Comparison of ENCODE assay signal across 1 cellular context in the genomic region with DNA sequence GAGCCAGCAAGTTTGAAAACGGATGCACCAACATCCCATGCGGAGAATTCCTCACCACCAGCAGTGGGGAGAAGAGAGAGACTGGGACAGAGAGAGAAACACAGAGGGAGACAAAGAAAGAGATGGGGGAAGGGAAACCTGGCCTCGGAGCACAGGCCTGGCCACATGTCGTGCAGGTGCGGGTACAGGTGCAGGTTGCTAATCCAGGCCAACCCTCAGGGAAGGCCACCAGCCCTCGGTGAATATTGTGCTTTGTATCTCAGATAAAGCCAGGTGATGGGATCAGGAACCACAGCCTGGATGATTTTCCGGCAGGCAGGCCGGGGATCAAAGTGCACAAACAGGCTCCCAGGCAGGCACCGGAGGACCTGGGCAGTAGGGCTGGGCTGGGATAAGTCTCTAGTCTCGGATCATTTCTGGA.
TF ChIP-seq lines count a peak whose summit lies in the region.

No MANE protein-coding gene starts in this region.

TF ChIP-seq in K562, 482 proteins besides CTCF, POLR2A, EP300 and RAD21:
- TF ChIP-seq, protein P1, sequence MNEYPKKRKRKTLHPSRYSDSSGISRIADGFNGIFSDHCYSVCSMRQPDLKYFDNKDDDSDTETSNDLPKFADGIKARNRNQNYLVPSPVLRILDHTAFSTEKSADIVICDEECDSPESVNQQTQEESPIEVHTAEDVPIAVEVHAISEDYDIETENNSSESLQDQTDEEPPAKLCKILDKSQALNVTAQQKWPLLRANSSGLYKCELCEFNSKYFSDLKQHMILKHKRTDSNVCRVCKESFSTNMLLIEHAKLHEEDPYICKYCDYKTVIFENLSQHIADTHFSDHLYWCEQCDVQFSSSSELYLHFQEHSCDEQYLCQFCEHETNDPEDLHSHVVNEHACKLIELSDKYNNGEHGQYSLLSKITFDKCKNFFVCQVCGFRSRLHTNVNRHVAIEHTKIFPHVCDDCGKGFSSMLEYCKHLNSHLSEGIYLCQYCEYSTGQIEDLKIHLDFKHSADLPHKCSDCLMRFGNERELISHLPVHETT (CRISPR knock-in tag; conservative IDR thresholded peaks at IDR 0.05 in 1 of 2, IDR thresholded peaks at IDR 0.05 in 1 of 2), result no peak
- no peak for TF ChIP-seq PTRF (tag; IDR thresholded peaks at IDR 0.05)
- TF ChIP-seq DACH1 (IDR thresholded peaks at IDR 0.05; ENCODE audit: partially characterized antibody), result no peak
